Comparison of ENCODE assay signal across 8 cellular contexts in genomic region chr11:71372693-71373657, GRCh38.
DNase-seq lines count a peak whose midpoint lies in the region; ATAC-seq, FAIRE-seq and TF ChIP-seq lines count a peak whose summit lies in the region.

No MANE protein-coding gene starts in this region.

- H3K4me1 Mint-ChIP-seq in Calu3 (ENCODE audit: low read depth, unreplicated experiment), result no peaks in the 10 kb centered on the region

- intact Hi-C loops in Calu3 (cut with micrococcal nuclease; ENCODE audit: unreplicated experiment), result loop anchor here (1.0 kb wide), 1 partner anchor 286 kb away; no protein-coding TSS in a partner anchor
- intact Hi-C loops in K562 (cut with micrococcal nuclease), result no loop called here

- TF ChIP-seq RAD21 in K562 (CRISPR knock-in tag; conservative IDR thresholded peaks at IDR 0.05 in 1 of 2, IDR thresholded peaks at IDR 0.05 in 1 of 2), result peak in 1 of 2 experiments; percentile 52; a peak in 2 of 4 replicates

- H3K4me3 Mint-ChIP-seq in Calu3 (ENCODE audit: low read depth, unreplicated experiment), result no peak overlapping the region

- H3K27me3 Mint-ChIP-seq in Calu3 (ENCODE audit: unreplicated experiment), result peaks cover 58% of the 10 kb centered on the region

- H3K36me3 Mint-ChIP-seq in Calu3 (ENCODE audit: insufficient read depth, unreplicated experiment), result no peaks in the 10 kb centered on the region

- DNase-seq in Calu3 (peak; percentile 19), K562 (ENCODE audit: extremely low read depth in 1 of 4, low spot score in 3 of 4) (peak in 1 of 4 experiments; percentile 27), middle frontal gyrus (ENCODE audit: extremely low spot score, low spot score) (peak; percentile 29), NCI-H748 treated with DMSO at 0.1 percent for 48 hours (lab: John Stamatoyannopoulos, UW) (no peak), NCI-H2171 (lab: John Stamatoyannopoulos, UW) (no peak)

- BruUV-seq in Calu3 (replicated peaks; lab: Mats Ljungman, UMichigan) (no TSS peak), K562 (replicated peaks; lab: Mats Ljungman, UMichigan) (no TSS peak)

- CTCF ChIA-PET in Calu3 (lab: Charles Lee) (no interaction called here), K562 (lab: Yijun Ruan, JAX; ENCODE audit: low intra/inter-chr PET ratio) (interaction anchor here (0.6 kb wide), 1 partner anchor 505 kb away, joined by 3 read pairs; no protein-coding TSS in a partner anchor)

- no peaks in the 10 kb centered on the region for H3K9me3 Mint-ChIP-seq in Calu3 (ENCODE audit: low read depth, unreplicated experiment)

- no peak overlapping the region for H3K9ac ChIP-seq in K562 (ENCODE audit: insufficient read depth in 1 of 2, low read depth in 2 of 2, low read length in 2 of 2)

- no peak overlapping the region for H3K27ac ChIP-seq in K562 (ENCODE audit: extremely low read depth, low read depth, low read length)

- no peak overlapping the region for H3K27ac Mint-ChIP-seq in Calu3 (ENCODE audit: unreplicated experiment)

- no peaks in the 10 kb centered on the region; the same call in 1 of the 2 replicates for H4K20me1 ChIP-seq in K562 (replicated peaks; ENCODE audit: control insufficient read depth, insufficient read depth, low read length)

- no peaks in the 10 kb centered on the region for H3K9me1 ChIP-seq in K562 (ENCODE audit: control insufficient read depth, insufficient read depth, low read length)

- H3K4me1 ChIP-seq in K562 (replicated peaks in 1 of 2; ENCODE audit: control insufficient read depth in 2 of 2, insufficient read depth in 2 of 2, low read length in 2 of 2), result no peaks in the 10 kb centered on the region

- no peaks in the 10 kb centered on the region for H3K36me3 ChIP-seq in K562 (ENCODE audit: control insufficient read depth, insufficient read depth, low read length)

- no peak overlapping the region for H3K4me3 ChIP-seq in K562

- ATAC-seq in HG02798 (IDR thresholded peaks at IDR 0.05; ENCODE audit: poor library complexity, unreplicated experiment), result peak; percentile 59
- peak; percentile 45; the same call in 1 of the 3 replicates for ATAC-seq in K562
- ATAC-seq in HG02840 (IDR thresholded peaks at IDR 0.05; ENCODE audit: low FRiP score, unreplicated experiment), result no peak
- no peak for ATAC-seq in HG03097 (IDR thresholded peaks at IDR 0.05; ENCODE audit: low FRiP score, unreplicated experiment)

- H2AFZ ChIP-seq in K562 (ENCODE audit: low read depth, low read length), result no peak overlapping the region

- TF ChIP-seq POLR2A in K562 (conservative IDR thresholded peaks at IDR 0.05), result no peak

- FAIRE-seq in K562 (lab: Jason Lieb, UNC), result no peak

- peak; percentile 23 for TF ChIP-seq CTCF in Calu3 (IDR thresholded peaks at IDR 0.05; ENCODE audit: unreplicated experiment)
- TF ChIP-seq CTCF in K562 (IDR thresholded peaks at IDR 0.05 in 2 of 3, conservative IDR thresholded peaks at IDR 0.05 in 1 of 3; ENCODE audit: insufficient read depth in 2 of 3, low read depth in 1 of 3, low read length in 3 of 3), result peak; percentile 28 to 47 (median 33); a peak in 2 of 6 replicates

- TF ChIP-seq EP300 in K562 (IDR thresholded peaks at IDR 0.05; ENCODE audit: low read length), result no peak

- no peaks in the 10 kb centered on the region for H3K79me2 ChIP-seq in K562 (ENCODE audit: control insufficient read depth, insufficient read depth, low read length)

- H3K9me3 ChIP-seq in K562 (replicated peaks; ENCODE audit: control insufficient read depth, insufficient read depth, low read depth, low read length), result no peaks in the 10 kb centered on the region

- H3K4me2 ChIP-seq in K562 (ENCODE audit: insufficient read depth, low read length), result no peak overlapping the region

- POLR2A ChIA-PET in K562 (lab: Yijun Ruan, JAX), result interaction anchor here (0.7 kb wide), 1 partner anchor 18 kb away, joined by 3 read pairs; no protein-coding TSS in a partner anchor

- WGBS in K562 (ENCODE audit: insufficient coverage, low coverage, missing lambda C conversion rate), result 1% methylated on average over 9 of the region's 9 CpGs

- peaks cover 2 to 26% of the 10 kb centered on the region in 2 experiments; a peak in 3 of 5 replicates for H3K27me3 ChIP-seq in K562 (ENCODE audit: control insufficient read depth in 2 of 2, insufficient read depth in 2 of 2, low read length in 2 of 2)

- in situ Hi-C loops in K562 (cut with MboI), result no loop called here

TF ChIP-seq in K562, 482 proteins besides CTCF, POLR2A, EP300 and RAD21:
- TF ChIP-seq CEBPG (CRISPR knock-in tag; IDR thresholded peaks at IDR 0.05), result no peak
- TF ChIP-seq CEBPG (tag; conservative IDR thresholded peaks at IDR 0.05 in 1 of 2, IDR thresholded peaks at IDR 0.05 in 1 of 2), result 0 out of 4 replicates have a peak, but pooled peaks of 1 of the 2 experiments have one; percentile 12
- TF ChIP-seq, protein P1, sequence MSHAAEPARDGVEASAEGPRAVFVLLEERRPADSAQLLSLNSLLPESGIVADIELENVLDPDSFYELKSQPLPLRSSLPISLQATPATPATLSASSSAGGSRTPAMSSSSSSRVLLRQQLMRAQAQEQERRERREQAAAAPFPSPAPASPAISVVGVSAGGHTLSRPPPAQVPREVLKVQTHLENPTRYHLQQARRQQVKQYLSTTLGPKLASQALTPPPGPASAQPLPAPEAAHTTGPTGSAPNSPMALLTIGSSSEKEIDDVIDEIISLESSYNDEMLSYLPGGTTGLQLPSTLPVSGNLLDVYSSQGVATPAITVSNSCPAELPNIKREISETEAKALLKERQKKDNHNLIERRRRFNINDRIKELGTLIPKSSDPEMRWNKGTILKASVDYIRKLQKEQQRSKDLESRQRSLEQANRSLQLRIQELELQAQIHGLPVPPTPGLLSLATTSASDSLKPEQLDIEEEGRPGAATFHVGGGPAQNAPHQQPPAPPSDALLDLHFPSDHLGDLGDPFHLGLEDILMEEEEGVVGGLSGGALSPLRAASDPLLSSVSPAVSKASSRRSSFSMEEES (CRISPR knock-in tag; IDR thresholded peaks at IDR 0.05), result peak; percentile 76
- TF ChIP-seq RHOXF2B (CRISPR knock-in tag; conservative IDR thresholded peaks at IDR 0.05), result no peak
- TF ChIP-seq, protein P2, sequence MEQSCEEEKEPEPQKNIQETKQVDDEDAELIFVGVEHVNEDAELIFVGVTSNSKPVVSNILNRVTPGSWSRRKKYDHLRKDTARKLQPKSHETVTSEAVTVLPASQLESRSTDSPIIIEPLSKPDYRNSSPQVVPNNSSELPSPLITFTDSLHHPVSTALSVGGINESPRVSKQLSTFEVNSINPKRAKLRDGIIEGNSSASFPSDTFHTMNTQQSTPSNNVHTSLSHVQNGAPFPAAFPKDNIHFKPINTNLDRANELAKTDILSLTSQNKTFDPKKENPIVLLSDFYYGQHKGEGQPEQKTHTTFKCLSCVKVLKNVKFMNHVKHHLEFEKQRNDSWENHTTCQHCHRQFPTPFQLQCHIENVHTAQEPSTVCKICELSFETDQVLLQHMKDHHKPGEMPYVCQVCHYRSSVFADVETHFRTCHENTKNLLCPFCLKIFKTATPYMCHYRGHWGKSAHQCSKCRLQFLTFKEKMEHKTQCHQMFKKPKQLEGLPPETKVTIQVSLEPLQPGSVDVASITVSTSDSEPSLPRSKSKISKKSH (CRISPR knock-in tag; IDR thresholded peaks at IDR 0.05), result no peak

Comparison
In these comparisons a context has a peak if more than half of its experiments do, and no peak if none do; other contexts are left out.
1. DNase-seq: peak in Calu3 (single experiment) and middle frontal gyrus (single experiment); none in NCI-H748 treated with DMSO at 0.1 percent for 48 hours (single experiment) and NCI-H2171 (single experiment).
2. ATAC-seq: peak in HG02798 (single experiment) and K562 (single experiment); none in HG02840 (single experiment) and HG03097 (single experiment).